In genomic region chr3:195543642-195544536, GRCh38 we compare ENCODE assay signal across 8 cellular contexts.
DNase-seq lines count a peak whose midpoint lies in the region; ATAC-seq lines count a peak whose summit lies in the region.

No MANE protein-coding gene starts in this region.

- H3K9me3 Mint-ChIP-seq in stimulated activated naive B cell treated with anti-CD40 and anti-IgM and Interleukin-4, amounts not matched to agents 10 μg/mL and 1 μg/mL and 100 μg/mL, for 72 hours: no peaks in the 10 kb centered on the region

- H3K27ac Mint-ChIP-seq in stimulated activated naive B cell treated with anti-CD40 and anti-IgM and Interleukin-4, amounts not matched to agents 10 μg/mL and 1 μg/mL and 100 μg/mL, for 72 hours: peak overlapping the region; percentile 99

- H3K27me3 Mint-ChIP-seq in stimulated activated naive B cell treated with anti-CD40 and anti-IgM and Interleukin-4, amounts not matched to agents 10 μg/mL and 1 μg/mL and 100 μg/mL, for 72 hours: no peaks in the 10 kb centered on the region

- H3K36me3 Mint-ChIP-seq in stimulated activated naive B cell treated with anti-CD40 and anti-IgM and Interleukin-4, amounts not matched to agents 10 μg/mL and 1 μg/mL and 100 μg/mL, for 72 hours: peaks cover 18 to 31% of the 10 kb centered on the region in 2 donors

- H3K4me3 Mint-ChIP-seq in stimulated activated naive B cell treated with anti-CD40 and anti-IgM and Interleukin-4, amounts not matched to agents 10 μg/mL and 1 μg/mL and 100 μg/mL, for 72 hours: peak overlapping the region; percentile 80 to 90

- peak; percentile 22 for DNase-seq in EH (ENCODE audit: low read depth)
- peak; percentile 48 for DNase-seq in iPS-NIHi7 (ENCODE audit: extremely low spot score)
- no peak for DNase-seq in stimulated activated naive B cell treated with anti-CD40 and anti-IgM and Interleukin-4, amounts not matched to agents 10 μg/mL and 1 μg/mL and 100 μg/mL, for 72 hours
- DNase-seq in stimulated activated naive CD4-positive, alpha-beta T cell (lab: John Stamatoyannopoulos, UW): no peak

- peak overlapping the region; percentile 64 for H3K27ac ChIP-seq in angular gyrus (ENCODE audit: low read depth, low read length)

- peak; percentile 9 for ATAC-seq in HG03432 (IDR thresholded peaks at IDR 0.05; ENCODE audit: unreplicated experiment)
- ATAC-seq in stimulated activated naive B cell treated with anti-CD40 and anti-IgM and Interleukin-4, amounts not matched to agents 10 μg/mL and 1 μg/mL and 100 μg/mL, for 72 hours (replicated peaks): no peak
- ATAC-seq in HG03025 (IDR thresholded peaks at IDR 0.05; ENCODE audit: low FRiP score, unreplicated experiment): no peak
- ATAC-seq in GM18858 (IDR thresholded peaks at IDR 0.05; ENCODE audit: unreplicated experiment): no peak

- H3K4me1 Mint-ChIP-seq in stimulated activated naive B cell treated with anti-CD40 and anti-IgM and Interleukin-4, amounts not matched to agents 10 μg/mL and 1 μg/mL and 100 μg/mL, for 72 hours: peaks cover 46 to 76% of the 10 kb centered on the region in 2 donors

Comparison
In these comparisons a context has a peak if more than half of its experiments do, and no peak if none do; other contexts are left out.
1. DNase-seq: peak in EH (single experiment) and iPS-NIHi7 (single experiment); none in stimulated activated naive B cell treated with anti-CD40 and anti-IgM and Interleukin-4, amounts not matched to agents 10 μg/mL and 1 μg/mL and 100 μg/mL, for 72 hours (single experiment) and stimulated activated naive CD4-positive, alpha-beta T cell (0 of 6).